10 cellular contexts compared by ENCODE assay signal in the genomic region with DNA sequence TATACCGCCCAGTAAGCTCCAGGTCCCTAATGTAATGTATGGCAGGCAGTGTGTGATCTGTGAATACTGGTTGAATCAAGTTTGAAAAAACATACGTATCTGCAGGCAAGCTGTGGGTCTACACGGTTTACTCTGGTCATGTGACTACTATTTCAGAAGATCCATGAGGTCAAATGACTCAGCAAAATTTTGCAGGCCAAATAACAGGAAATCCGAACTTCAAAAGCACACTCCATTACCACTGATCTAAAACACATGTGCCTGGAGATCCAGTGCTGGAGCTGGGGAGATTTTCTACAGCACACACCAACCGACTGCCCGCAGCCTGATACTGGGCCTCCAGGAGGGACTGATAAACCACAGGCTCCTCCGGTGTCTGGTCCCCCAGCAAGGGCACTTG.
DNase-seq lines count a peak whose midpoint lies in the region; ATAC-seq, FAIRE-seq and TF ChIP-seq lines count a peak whose summit lies in the region.
"Had no signal": no experiment of that assay in that cellular context is flagged by ENCODE, and none has a peak within 500 bp of the region (broad histone marks: within the 10 kb centered on the region; RNA-seq: fewer than 3 reads in every experiment).

No MANE protein-coding gene starts in this region.

- H3K4me1 ChIP-seq in astrocyte (ENCODE audit: insufficient read depth, low read length): peaks cover 38% of the 10 kb centered on the region
- peaks cover 0 to 4% of the 10 kb centered on the region in 2 donors for H3K4me1 ChIP-seq in uterus
- H3K4me1 ChIP-seq: HAP-1 had no signal

- intact Hi-C loops in uterus (cut with DNase I; ENCODE audit: low total_unique reads): no loop called here

- H3K9me3 ChIP-seq in astrocyte (ENCODE audit: insufficient read depth, low read depth, low read length) (no peaks in the 10 kb centered on the region), uterus (no peaks in the 10 kb centered on the region)
- H3K9me3 ChIP-seq: HAP-1 had no signal

- H3K79me2 ChIP-seq in astrocyte (ENCODE audit: insufficient read depth, low read length): no peaks in the 10 kb centered on the region

- H3K36me3 ChIP-seq in astrocyte (ENCODE audit: insufficient read depth, low read length) (no peaks in the 10 kb centered on the region), uterus (no peaks in the 10 kb centered on the region)
- H3K36me3 ChIP-seq: HAP-1 had no signal

- ATAC-seq in activated naive CD8-positive, alpha-beta T cell treated with anti-CD3 and anti-CD28 coated beads, Interleukin-2, amount 50 U/mL, for 24 hours: no peak
- ATAC-seq in HG02884 (IDR thresholded peaks at IDR 0.05; ENCODE audit: unreplicated experiment) (no peak), HG02623 (IDR thresholded peaks at IDR 0.05; ENCODE audit: unreplicated experiment) (no peak)

- peaks cover 10% of the 10 kb centered on the region for H3K9me3 Mint-ChIP-seq in activated naive CD8-positive, alpha-beta T cell treated with anti-CD3 and anti-CD28 coated beads, Interleukin-2, amount 50 U/mL, for 24 hours
- H3K9me3 Mint-ChIP-seq in activated naive CD8-positive, alpha-beta T cell treated with anti-CD3 and anti-CD28 coated beads for 36 hours: peaks cover 3% of the 10 kb centered on the region
- H3K9me3 Mint-ChIP-seq in astrocyte (ENCODE audit: unreplicated experiment): peaks cover 8% of the 10 kb centered on the region

- no peaks in the 10 kb centered on the region for H3K27me3 ChIP-seq in astrocyte (ENCODE audit: insufficient read depth, low read length)
- no peaks in the 10 kb centered on the region for H3K27me3 ChIP-seq in uterus

- no peak overlapping the region for H3K4me3 ChIP-seq in astrocyte (ENCODE audit: insufficient read depth, low read depth, low read length)
- no peak overlapping the region for H3K4me3 ChIP-seq in uterus
- H3K4me3 ChIP-seq: HAP-1 had no signal

- H3K36me3 Mint-ChIP-seq in activated naive CD8-positive, alpha-beta T cell treated with anti-CD3 and anti-CD28 coated beads, Interleukin-2, amount 50 U/mL, for 24 hours (ENCODE audit: low read depth): no peaks in the 10 kb centered on the region
- no peaks in the 10 kb centered on the region for H3K36me3 Mint-ChIP-seq in activated naive CD8-positive, alpha-beta T cell treated with anti-CD3 and anti-CD28 coated beads for 36 hours
- H3K36me3 Mint-ChIP-seq in astrocyte (ENCODE audit: low read depth, unreplicated experiment): no peaks in the 10 kb centered on the region
- H3K36me3 Mint-ChIP-seq: CD4-positive, alpha-beta memory T cell had no signal

- H4K20me1 ChIP-seq in astrocyte (ENCODE audit: insufficient read depth, low read length): no peaks in the 10 kb centered on the region

- peaks cover 18% of the 10 kb centered on the region for H3K27me3 Mint-ChIP-seq in activated naive CD8-positive, alpha-beta T cell treated with anti-CD3 and anti-CD28 coated beads, Interleukin-2, amount 50 U/mL, for 24 hours
- peaks cover 29% of the 10 kb centered on the region for H3K27me3 Mint-ChIP-seq in activated naive CD8-positive, alpha-beta T cell treated with anti-CD3 and anti-CD28 coated beads for 36 hours
- no peaks in the 10 kb centered on the region for H3K27me3 Mint-ChIP-seq in astrocyte (ENCODE audit: low read depth, unreplicated experiment)

- no peak for DNase-seq in activated naive CD8-positive, alpha-beta T cell treated with anti-CD3 and anti-CD28 coated beads, Interleukin-2, amount 50 U/mL, for 24 hours
- DNase-seq in activated naive CD8-positive, alpha-beta T cell treated with anti-CD3 and anti-CD28 coated beads for 36 hours: no peak
- DNase-seq in astrocyte (ENCODE audit: low read depth) (peak; percentile 97), kidney tubule cell (ENCODE audit: low spot score) (peak; percentile 24), uterus (peak; percentile 38 to 53), H54 (ENCODE audit: insufficient read length, low spot score) (no peak)

- H3K9ac ChIP-seq in astrocyte (ENCODE audit: low read length): no peak overlapping the region

- H3K4me1 Mint-ChIP-seq in activated naive CD8-positive, alpha-beta T cell treated with anti-CD3 and anti-CD28 coated beads, Interleukin-2, amount 50 U/mL, for 24 hours: peaks cover 5% of the 10 kb centered on the region
- H3K4me1 Mint-ChIP-seq in activated naive CD8-positive, alpha-beta T cell treated with anti-CD3 and anti-CD28 coated beads for 36 hours: peaks cover 4% of the 10 kb centered on the region
- H3K4me1 Mint-ChIP-seq in astrocyte (ENCODE audit: low read depth, unreplicated experiment): peaks cover 20% of the 10 kb centered on the region

- peak overlapping the region; percentile 43 for H3K27ac Mint-ChIP-seq in activated naive CD8-positive, alpha-beta T cell treated with anti-CD3 and anti-CD28 coated beads, Interleukin-2, amount 50 U/mL, for 24 hours
- H3K27ac Mint-ChIP-seq in activated naive CD8-positive, alpha-beta T cell treated with anti-CD3 and anti-CD28 coated beads for 36 hours: no peak overlapping the region
- peak overlapping the region; percentile 3 for H3K27ac Mint-ChIP-seq in astrocyte (ENCODE audit: unreplicated experiment)
- H3K27ac Mint-ChIP-seq: CD4-positive, alpha-beta memory T cell had no signal

- no peak overlapping the region for H3K4me3 Mint-ChIP-seq in activated naive CD8-positive, alpha-beta T cell treated with anti-CD3 and anti-CD28 coated beads, Interleukin-2, amount 50 U/mL, for 24 hours
- H3K4me3 Mint-ChIP-seq in activated naive CD8-positive, alpha-beta T cell treated with anti-CD3 and anti-CD28 coated beads for 36 hours: no peak overlapping the region
- no peak overlapping the region for H3K4me3 Mint-ChIP-seq in astrocyte (ENCODE audit: unreplicated experiment)
- H3K4me3 Mint-ChIP-seq: CD4-positive, alpha-beta memory T cell had no signal

- H2AFZ ChIP-seq in astrocyte (ENCODE audit: low read depth, low read length): no peak overlapping the region

- FAIRE-seq in astrocyte (lab: Jason Lieb, UNC): peak; percentile 78
- FAIRE-seq in H54 (lab: Jason Lieb, UNC): no peak

- H3K4me2 ChIP-seq in astrocyte (ENCODE audit: low read length): peak overlapping the region; percentile 36

- H3K27ac ChIP-seq in astrocyte (ENCODE audit: low read depth, low read length): peak overlapping the region; percentile 54
- H3K27ac ChIP-seq in uterus: peak overlapping the region in 1 of 2 donors; percentile 1

- TF ChIP-seq POLR2A in uterus (IDR thresholded peaks at IDR 0.05) (no peak), H54 (IDR thresholded peaks at IDR 0.05; ENCODE audit: low read depth, low read length) (no peak)

- TF ChIP-seq CTCF in astrocyte (IDR thresholded peaks at IDR 0.05; ENCODE audit: insufficient read depth, low read depth, low read length) (no peak), uterus (IDR thresholded peaks at IDR 0.05) (no peak)

Comparison
In these comparisons a context has a peak if more than half of its experiments do, and no peak if none do; other contexts are left out.
1. DNase-seq: peak in astrocyte (single experiment), kidney tubule cell (single experiment) and uterus (2 of 2); none in activated naive CD8-positive, alpha-beta T cell treated with anti-CD3 and anti-CD28 coated beads, Interleukin-2, amount 50 U/mL, for 24 hours (single experiment), activated naive CD8-positive, alpha-beta T cell treated with anti-CD3 and anti-CD28 coated beads for 36 hours (single experiment) and H54 (single experiment).